ENCODE assay signal across 1 cellular context in the genomic region with DNA sequence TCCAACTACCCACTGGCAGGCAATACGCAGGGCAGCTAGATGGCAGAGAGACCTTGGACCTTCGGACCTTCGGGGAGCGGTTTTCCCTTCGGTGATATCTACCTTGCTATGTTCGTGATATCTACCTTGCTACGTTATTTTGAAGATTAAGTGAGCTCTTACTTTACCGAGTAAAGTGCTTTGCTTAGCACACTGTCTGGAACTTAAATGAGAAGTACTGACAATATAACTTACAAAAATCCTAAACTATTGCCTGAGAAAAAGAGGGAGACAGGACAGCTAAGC.
TF ChIP-seq lines count a peak whose summit lies in the region.

No MANE protein-coding gene starts in this region.

TF ChIP-seq in SK-N-SH treated with all-trans-retinoic acid at 6 μM for 48 hours, 23 proteins besides CTCF, POLR2A, EP300 and RAD21 (continued from another document):
- TF ChIP-seq, protein P1, sequence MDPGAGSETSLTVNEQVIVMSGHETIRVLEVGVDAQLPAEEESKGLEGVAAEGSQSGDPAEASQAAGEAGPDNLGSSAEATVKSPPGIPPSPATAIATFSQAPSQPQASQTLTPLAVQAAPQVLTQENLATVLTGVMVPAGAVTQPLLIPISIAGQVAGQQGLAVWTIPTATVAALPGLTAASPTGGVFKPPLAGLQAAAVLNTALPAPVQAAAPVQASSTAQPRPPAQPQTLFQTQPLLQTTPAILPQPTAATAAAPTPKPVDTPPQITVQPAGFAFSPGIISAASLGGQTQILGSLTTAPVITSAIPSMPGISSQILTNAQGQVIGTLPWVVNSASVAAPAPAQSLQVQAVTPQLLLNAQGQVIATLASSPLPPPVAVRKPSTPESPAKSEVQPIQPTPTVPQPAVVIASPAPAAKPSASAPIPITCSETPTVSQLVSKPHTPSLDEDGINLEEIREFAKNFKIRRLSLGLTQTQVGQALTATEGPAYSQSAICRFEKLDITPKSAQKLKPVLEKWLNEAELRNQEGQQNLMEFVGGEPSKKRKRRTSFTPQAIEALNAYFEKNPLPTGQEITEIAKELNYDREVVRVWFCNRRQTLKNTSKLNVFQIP (CRISPR knock-in tag; IDR thresholded peaks at IDR 0.05; ENCODE audit: borderline replicate concordance, low read depth): no peak
